ENCODE assay signal across 8 cellular contexts in the genomic region with DNA sequence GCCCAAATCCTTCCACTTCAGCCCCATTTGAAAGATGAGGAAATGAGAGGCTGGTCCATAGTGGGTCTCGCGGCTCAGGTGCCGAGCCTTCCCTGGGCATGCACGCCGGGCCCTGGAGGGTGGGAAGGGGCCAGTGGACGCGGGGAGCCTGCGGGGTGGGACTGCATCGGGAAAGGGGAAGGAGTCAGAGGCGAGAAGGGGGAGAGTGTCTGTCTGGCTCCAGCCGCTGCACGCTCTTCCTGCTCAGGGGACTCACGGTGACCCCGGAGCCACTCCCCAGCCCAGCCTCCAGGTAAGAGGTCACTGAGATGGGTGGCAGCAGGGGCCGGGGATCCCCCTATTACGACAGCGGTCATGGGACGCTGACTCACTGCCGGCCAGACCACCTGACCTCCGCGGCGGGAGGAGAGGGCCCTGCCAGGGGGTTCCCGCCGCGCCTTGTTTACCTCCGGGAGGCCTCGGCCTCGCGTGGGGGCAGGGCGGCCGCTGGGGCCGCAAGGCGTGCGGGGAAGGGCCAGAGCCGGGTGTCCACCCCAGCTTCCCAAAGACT.
DNase-seq lines count a peak whose midpoint lies in the region; ATAC-seq lines count a peak whose summit lies in the region.

No MANE protein-coding gene starts in this region.

- ATAC-seq in HG02759 (IDR thresholded peaks at IDR 0.05; ENCODE audit: unreplicated experiment), result peak; percentile 70

- DNase-seq in NCI-H2029 (lab: John Stamatoyannopoulos, UW) (peak; percentile 79), NCI-H2029 treated with DMSO at 0.1 percent for 48 hours (lab: John Stamatoyannopoulos, UW) (no peak), NCI-H128 (lab: John Stamatoyannopoulos, UW; ENCODE audit: unreplicated experiment) (peak; percentile 18), left kidney (ENCODE audit: low read depth, low spot score) (peak; percentile 94)
- DNase-seq in activated CD4-positive, alpha-beta T cell treated with anti-CD3 and anti-CD28 coated beads for 4 hours, result peak; percentile 75 to 83
- DNase-seq in stimulated activated CD4-positive, alpha-beta T cell treated with anti-CD3 and anti-CD28 coated beads, Interleukin-1b, Interleukin-23, amount 100 ng/mL, for 48 hours, result peak; percentile 83

- H3K27ac ChIP-seq in cingulate gyrus (ENCODE audit: low read depth, low read length), result peak overlapping the region; percentile 100
